In the genomic region with DNA sequence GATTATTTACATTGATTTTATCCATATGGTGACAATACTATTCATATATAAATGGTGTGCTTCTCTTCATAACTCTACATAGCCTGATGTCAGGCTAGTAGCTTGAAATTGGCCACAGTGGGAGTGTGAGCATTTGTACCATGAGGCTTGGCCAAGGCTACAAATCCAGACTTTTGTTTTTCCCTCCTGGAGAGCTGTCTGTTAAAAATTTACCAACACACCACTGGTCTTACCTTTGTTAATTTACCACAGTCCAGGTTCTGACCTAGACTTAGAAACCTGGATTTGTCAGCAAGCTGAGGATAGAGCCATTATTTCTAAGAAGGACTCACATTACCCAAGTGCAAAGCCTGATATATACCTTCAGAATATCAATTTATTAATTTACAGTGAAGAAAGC, we compare ENCODE assay signal across 24 cellular contexts. TPM values are rescaled to one million over a fixed set of nuclear protein-coding genes. Genes with fewer than 3 reads are reported as not detected.
DNase-seq lines count a peak whose midpoint lies in the region; ATAC-seq lines count a peak whose summit lies in the region.
"Had no signal": no experiment of that assay in that cellular context is flagged by ENCODE, and none has a peak within 500 bp of the region (broad histone marks: within the 10 kb centered on the region; RNA-seq: fewer than 3 reads in every experiment).

No MANE protein-coding gene starts in this region.

- H3K4me3 ChIP-seq in mesendoderm (ENCODE audit: low read length): no peak overlapping the region
- H3K4me3 ChIP-seq: BLaER1, GM12878 had no signal

- H4K5ac ChIP-seq in mesendoderm (ENCODE audit: low read length): no peak overlapping the region

- H3K79me1 ChIP-seq in mesendoderm (ENCODE audit: low read length): no peaks in the 10 kb centered on the region

- no peak overlapping the region for H4K8ac ChIP-seq in mesendoderm (ENCODE audit: low read depth, low read length)

- no peak overlapping the region for H2AK5ac ChIP-seq in mesendoderm (ENCODE audit: low read length)

- no peak overlapping the region for H3K18ac ChIP-seq in mesendoderm (ENCODE audit: low read length)

- no peak overlapping the region for H2BK15ac ChIP-seq in mesendoderm (replicated peaks; ENCODE audit: low read depth)

- no peak overlapping the region for H3K56ac ChIP-seq in mesendoderm (ENCODE audit: low read length)

- H3K36me3 ChIP-seq in mesendoderm (ENCODE audit: control insufficient read depth, insufficient read depth, low read length): no peaks in the 10 kb centered on the region
- H3K36me3 ChIP-seq: BE2C, BLaER1 had no signal

- peak; percentile 50 for DNase-seq in kidney tubule cell (ENCODE audit: low spot score)
- DNase-seq in mesendoderm: no peak
- DNase-seq in renal cortical epithelial cell (ENCODE audit: low read depth): peak; percentile 66
- no peak for DNase-seq in SHP77 (lab: John Stamatoyannopoulos, UW)
- no peak for DNase-seq in UCSD-AML1 (lab: John Stamatoyannopoulos, UW; ENCODE audit: unreplicated experiment)
- DNase-seq: 8988T; ACHN; BE2C; C1 segment of cervical spinal cord; CD4-positive, alpha-beta memory T cell; CD4-positive, CD25-positive, alpha-beta regulatory T cell; CD8-positive, alpha-beta memory T cell; COR-L47; DMS 273 treated with DMSO at 0.1 percent for 48 hours; DMS153; DMS53; DMS79; DND-41; EL; GDM1 had no signal

- no peak overlapping the region for H2BK5ac ChIP-seq in mesendoderm (ENCODE audit: low read length)

- peak overlapping the region; percentile 36 for H3K4ac ChIP-seq in mesendoderm (ENCODE audit: low read depth, low read length)

- H3K27ac ChIP-seq in mesendoderm (ENCODE audit: low read depth, low read length): no peak overlapping the region
- H3K27ac ChIP-seq: BLaER1 had no signal

- no peak overlapping the region for H2BK120ac ChIP-seq in mesendoderm (ENCODE audit: low read depth, low read length)

- ATAC-seq in GM18498 (IDR thresholded peaks at IDR 0.05; ENCODE audit: unreplicated experiment): no peak
- ATAC-seq: GM12878 had no signal

- no peaks in the 10 kb centered on the region for H3K27me3 ChIP-seq in mesendoderm (ENCODE audit: insufficient read depth, low read length, poor library complexity)
- H3K27me3 ChIP-seq: BE2C, BLaER1 had no signal

- no peak overlapping the region for H3K4me2 ChIP-seq in mesendoderm (ENCODE audit: low read length)
- H3K4me2 ChIP-seq: BLaER1 had no signal

- peaks cover 2% of the 10 kb centered on the region for H3K4me1 ChIP-seq in mesendoderm (ENCODE audit: control insufficient read depth, low read depth, low read length)
- H3K4me1 ChIP-seq: BLaER1 had no signal

- no peak overlapping the region for H3K9ac ChIP-seq in mesendoderm (ENCODE audit: low read length)
- H3K9ac ChIP-seq: BLaER1 had no signal

- no peak overlapping the region for H3K23ac ChIP-seq in mesendoderm (ENCODE audit: low read length)

- H3K79me2 ChIP-seq in mesendoderm (ENCODE audit: control insufficient read depth, insufficient read depth, low read length): no peaks in the 10 kb centered on the region

RNA-seq across cellular contexts. Expression of a gene that starts 45.5 kb away (rescaled TPM):
- polyA plus RNA-seq in mesendoderm (2013, experiment 1 of 2): 5.6 TPM
- polyA plus RNA-seq in mesendoderm (2013, experiment 2 of 2): 4.7 TPM
- 5.0 and 12.3 TPM in 2 replicates for total RNA-seq in renal cortical epithelial cell
- total RNA-seq: CD4-positive, CD25-positive, alpha-beta regulatory T cell; CD8-positive, alpha-beta memory T cell had no signal
- polyA plus RNA-seq: CD14-positive monocyte; CD4-positive, CD25-positive, alpha-beta regulatory T cell; CD8-positive, alpha-beta memory T cell had no signal

Comparison
In these comparisons a context has a peak if more than half of its experiments do, and no peak if none do; other contexts are left out.
1. DNase-seq: peak in kidney tubule cell (single experiment) and renal cortical epithelial cell (single experiment); none in mesendoderm (single experiment), SHP77 (0 of 2) and UCSD-AML1 (single experiment).